In genomic region chr1:4010284-4010683, GRCh38 we compare ENCODE assay signal across 23 cellular contexts.
DNase-seq lines count a peak whose midpoint lies in the region; ATAC-seq and TF ChIP-seq lines count a peak whose summit lies in the region.
"Had no signal": no experiment of that assay in that cellular context is flagged by ENCODE, and none has a peak within 500 bp of the region (broad histone marks: within the 10 kb centered on the region; RNA-seq: fewer than 3 reads in every experiment).

No MANE protein-coding gene starts in this region.

- H3K27ac ChIP-seq in DOHH2 (ENCODE audit: low read depth, low read length) (peak overlapping the region; percentile 91), coronary artery (no peak overlapping the region), neural progenitor cell (no peak overlapping the region), stomach (no peak overlapping the region)
- H3K27ac ChIP-seq: A549, PC-9, SJCRH30 had no signal

- no peak overlapping the region for H3K9ac ChIP-seq in neural progenitor cell

- WGBS in stomach, 5 donors, result 74 to 94% (median 81%) methylated on average over 3 to 7 of the region's 7 CpGs

- H3K27ac Mint-ChIP-seq in neural progenitor cell, result peak overlapping the region; percentile 53
- H3K27ac Mint-ChIP-seq in activated CD8-positive, alpha-beta T cell treated with anti-CD3 and anti-CD28 coated beads for 36 hours, result no peak overlapping the region
- H3K27ac Mint-ChIP-seq: CD14-positive monocyte; CD8-positive, alpha-beta memory T cell had no signal

- CTCF ChIA-PET in activated CD8-positive, alpha-beta T cell treated with anti-CD3 and anti-CD28 coated beads for 36 hours (lab: Charles Lee), result no interaction called here

- H3K9me3 ChIP-seq in DOHH2 (ENCODE audit: control insufficient read depth, insufficient read depth, low read length) (peaks cover 24% of the 10 kb centered on the region; the same call in 1 of the 2 replicates), neural progenitor cell (ENCODE audit: low read depth) (no peaks in the 10 kb centered on the region), stomach (peaks cover 0 to 17% (median 10%) of the 10 kb centered on the region in 4 donors)
- H3K9me3 ChIP-seq: A549 had no signal

- H3K4me3 ChIP-seq in DOHH2 (ENCODE audit: low read length) (no peak overlapping the region), coronary artery (no peak overlapping the region), neural progenitor cell (no peak overlapping the region), stomach (no peak overlapping the region)
- H3K4me3 ChIP-seq: A549, PC-9, SJCRH30 had no signal

- peaks cover 8% of the 10 kb centered on the region for H3K27me3 Mint-ChIP-seq in neural progenitor cell (ENCODE audit: insufficient read depth, low read depth)
- H3K27me3 Mint-ChIP-seq in activated CD8-positive, alpha-beta T cell treated with anti-CD3 and anti-CD28 coated beads for 36 hours, result peaks cover 1% of the 10 kb centered on the region

- TF ChIP-seq POLR2A in stomach (IDR thresholded peaks at IDR 0.05), result no peak

- intact Hi-C loops in stomach (cut with DNase I; ENCODE audit: low total_unique reads), result no loop called here
- intact Hi-C loops in activated CD8-positive, alpha-beta T cell treated with anti-CD3 and anti-CD28 coated beads for 36 hours (cut with micrococcal nuclease), result no loop called here

- H3K27me3 ChIP-seq in DOHH2 (ENCODE audit: control insufficient read depth, low read length) (no peaks in the 10 kb centered on the region), neural progenitor cell (no peaks in the 10 kb centered on the region), stomach (peaks cover 0 to 18% (median 0%) of the 10 kb centered on the region in 3 donors)

- H3K4me2 ChIP-seq in DOHH2 (ENCODE audit: low read length) (peak overlapping the region; percentile 59; the same call in 1 of the 2 replicates), neural progenitor cell (no peak overlapping the region)
- H3K4me2 ChIP-seq: A549, PC-9 had no signal

- H3K9me3 Mint-ChIP-seq in neural progenitor cell, result peaks cover 4% of the 10 kb centered on the region
- peaks cover 8% of the 10 kb centered on the region for H3K9me3 Mint-ChIP-seq in activated CD8-positive, alpha-beta T cell treated with anti-CD3 and anti-CD28 coated beads for 36 hours

- H3K36me3 Mint-ChIP-seq in neural progenitor cell, result no peaks in the 10 kb centered on the region
- no peaks in the 10 kb centered on the region for H3K36me3 Mint-ChIP-seq in activated CD8-positive, alpha-beta T cell treated with anti-CD3 and anti-CD28 coated beads for 36 hours (ENCODE audit: low read depth)
- H3K36me3 Mint-ChIP-seq: CD8-positive, alpha-beta memory T cell had no signal

- POLR2A ChIA-PET in activated CD8-positive, alpha-beta T cell treated with anti-CD3 and anti-CD28 coated beads for 36 hours (lab: Charles Lee), result no interaction called here

- H3K4me1 ChIP-seq in DOHH2 (ENCODE audit: control insufficient read depth, low read length) (peaks cover 89% of the 10 kb centered on the region), neural progenitor cell (no peaks in the 10 kb centered on the region), stomach (no peaks in the 10 kb centered on the region)
- H3K4me1 ChIP-seq: A549, SJCRH30 had no signal

- TF ChIP-seq EP300 in stomach (IDR thresholded peaks at IDR 0.05), result no peak

- H3K36me3 ChIP-seq in DOHH2 (ENCODE audit: control insufficient read depth, low read length) (peaks cover 27% of the 10 kb centered on the region), neural progenitor cell (no peaks in the 10 kb centered on the region), stomach (no peaks in the 10 kb centered on the region)
- H3K36me3 ChIP-seq: SJCRH30 had no signal

- no peak overlapping the region for H3K4me3 Mint-ChIP-seq in neural progenitor cell
- no peak overlapping the region for H3K4me3 Mint-ChIP-seq in activated CD8-positive, alpha-beta T cell treated with anti-CD3 and anti-CD28 coated beads for 36 hours
- H3K4me3 Mint-ChIP-seq: CD14-positive monocyte; CD8-positive, alpha-beta memory T cell had no signal

- H3K9me2 ChIP-seq in DOHH2 (replicated peaks; ENCODE audit: control insufficient read depth, low read length), result no peaks in the 10 kb centered on the region

- H2AFZ ChIP-seq in neural progenitor cell (replicated peaks), result no peak overlapping the region
- H2AFZ ChIP-seq: PC-9 had no signal

- H3F3A ChIP-seq in DOHH2 (ENCODE audit: control insufficient read depth, insufficient read depth) (peaks cover 42% of the 10 kb centered on the region), neural progenitor cell (ENCODE audit: low read depth) (no peaks in the 10 kb centered on the region)

- no peaks in the 10 kb centered on the region; the same call in 1 of the 2 replicates for H3K79me2 ChIP-seq in DOHH2 (ENCODE audit: control insufficient read depth, low read length)
- H3K79me2 ChIP-seq in neural progenitor cell (ENCODE audit: low read depth), result no peaks in the 10 kb centered on the region

- no peaks in the 10 kb centered on the region for H4K20me1 ChIP-seq in DOHH2 (ENCODE audit: control insufficient read depth, insufficient read depth, low read depth, low read length)
- no peaks in the 10 kb centered on the region for H4K20me1 ChIP-seq in neural progenitor cell (ENCODE audit: low read depth)

- H3K4me1 Mint-ChIP-seq in neural progenitor cell, result peaks cover 15% of the 10 kb centered on the region
- no peaks in the 10 kb centered on the region for H3K4me1 Mint-ChIP-seq in activated CD8-positive, alpha-beta T cell treated with anti-CD3 and anti-CD28 coated beads for 36 hours (ENCODE audit: low read depth)
- H3K4me1 Mint-ChIP-seq: CD14-positive monocyte; CD8-positive, alpha-beta memory T cell had no signal

- ATAC-seq in activated CD8-positive, alpha-beta T cell treated with anti-CD3 and anti-CD28 coated beads for 36 hours, result no peak
- ATAC-seq: A549, Right ventricle myocardium inferior, SK-N-SH treated with all-trans-retinoic acid at 6 μM for 48 hours had no signal

- peak; percentile 12 for DNase-seq in coronary artery (ENCODE audit: low spot score)
- no peak for DNase-seq in neural progenitor cell (ENCODE audit: low spot score)
- DNase-seq in stomach, result peak; percentile 3
- DNase-seq in AG08396 (ENCODE audit: low spot score), result no peak
- DNase-seq in NCI-H146 treated with DMSO at 0.1 percent for 48 hours (lab: John Stamatoyannopoulos, UW; ENCODE audit: unreplicated experiment), result no peak
- DNase-seq in activated CD8-positive, alpha-beta T cell treated with anti-CD3 and anti-CD28 coated beads for 36 hours, result no peak
- DNase-seq: CD8-positive, alpha-beta memory T cell; DMS 273 treated with DMSO at 0.1 percent for 48 hours; DMS79; NCI-H1105 treated with DMSO at 0.1 percent for 48 hours; NCI-H146; NCI-H2029; NCI-H446 treated with DMSO at 0.1 percent for 48 hours; NCI-H526; NCI-H82; NK-92 treated with Interleukin-12 subunit alpha and Interleukin-12 subunit beta, amount 100 ng/mL, for 24 hours; PC-9; SJCRH30 had no signal

- no peak for TF ChIP-seq CTCF in DOHH2 (IDR thresholded peaks at IDR 0.05; ENCODE audit: low read depth, low read length, poor library complexity, severe bottlenecking)
- TF ChIP-seq CTCF in coronary artery (IDR thresholded peaks at IDR 0.05), result no peak
- no peak for TF ChIP-seq CTCF in neural progenitor cell (IDR thresholded peaks at IDR 0.05)
- TF ChIP-seq CTCF in stomach (IDR thresholded peaks at IDR 0.05), result no peak
- no peak for TF ChIP-seq CTCF in activated CD8-positive, alpha-beta T cell treated with anti-CD3 and anti-CD28 coated beads for 36 hours (IDR thresholded peaks at IDR 0.05)

Comparison
In these comparisons a context has a peak if more than half of its experiments do, and no peak if none do; other contexts are left out.
1. DNase-seq: peak in coronary artery (single experiment) and stomach (single experiment); none in neural progenitor cell (single experiment), AG08396 (single experiment), NCI-H146 treated with DMSO at 0.1 percent for 48 hours (single experiment) and activated CD8-positive, alpha-beta T cell treated with anti-CD3 and anti-CD28 coated beads for 36 hours (single experiment).